ENCODE assay signal across 1 cellular context in the genomic region with DNA sequence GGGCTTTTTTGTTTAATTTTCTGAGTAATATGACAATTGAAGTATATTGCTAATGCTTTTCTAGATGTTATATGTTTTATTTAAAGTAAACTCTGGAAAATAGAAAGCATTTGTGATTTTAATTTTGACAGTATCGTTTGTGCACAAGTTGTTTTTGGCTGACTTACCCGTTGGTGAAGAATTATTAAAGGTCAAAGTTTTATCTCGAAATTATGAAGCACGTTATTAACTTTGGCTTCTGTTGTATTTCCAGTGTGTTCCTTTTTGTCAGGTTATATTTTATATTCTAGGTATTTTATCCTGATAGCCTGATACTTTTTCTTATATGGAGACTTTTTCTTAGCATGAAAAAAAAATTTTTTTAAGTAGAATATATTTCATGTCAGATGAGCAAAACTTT.
TF ChIP-seq lines count a peak whose summit lies in the region.

No MANE protein-coding gene starts in this region.

TF ChIP-seq in endothelial cell of umbilical vein, 7 proteins besides CTCF, POLR2A, EP300 and RAD21 (continued from another document):
- TF ChIP-seq EZH2 (IDR thresholded peaks at IDR 0.05; ENCODE audit: borderline replicate concordance, low read depth, low read length, severe bottlenecking) (no peak), FOS (IDR thresholded peaks at IDR 0.05; ENCODE audit: borderline replicate concordance, insufficient read depth, low read length) (no peak)
